1 cellular context compared by ENCODE assay signal in the genomic region with DNA sequence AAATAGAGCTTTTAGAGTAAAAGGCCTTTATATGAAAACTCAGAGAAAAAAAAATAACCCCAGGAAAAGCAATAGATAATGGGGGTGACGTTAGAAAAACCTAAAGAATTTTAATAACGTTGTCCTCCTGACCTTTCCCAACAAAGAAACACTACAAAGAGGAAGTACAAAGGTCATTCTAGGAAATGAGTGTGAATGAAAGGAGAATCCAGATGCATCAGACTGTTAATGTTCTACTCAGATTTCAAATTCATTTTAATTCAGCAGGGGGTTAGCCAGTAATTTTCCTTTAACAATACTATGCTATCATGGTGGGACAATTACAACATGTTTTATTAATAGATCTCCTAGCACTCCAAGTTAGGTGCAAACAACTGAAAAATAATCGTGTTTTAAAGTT.
TF ChIP-seq lines count a peak whose summit lies in the region.

No MANE protein-coding gene starts in this region.

TF ChIP-seq in HepG2, 621 proteins besides CTCF, POLR2A, EP300 and RAD21 (continued from another document and continues in another):
- TF ChIP-seq SAP130 (CRISPR knock-in tag; IDR thresholded peaks at IDR 0.05; ENCODE audit: low read depth): 0 out of 2 replicates have a peak, but pooled peaks have one; percentile 27
- TF ChIP-seq SMARCC2 (IDR thresholded peaks at IDR 0.05): no peak
- 0 out of 2 replicates have a peak, but pooled peaks have one; percentile 31 for TF ChIP-seq KAT8 (CRISPR knock-in tag; IDR thresholded peaks at IDR 0.05)
- TF ChIP-seq DMAP1 (CRISPR knock-in tag; IDR thresholded peaks at IDR 0.05): no peak
- no peak for TF ChIP-seq ZNF792 (CRISPR knock-in tag; IDR thresholded peaks at IDR 0.05)
- TF ChIP-seq HMG20A (CRISPR knock-in tag; IDR thresholded peaks at IDR 0.05; ENCODE audit: borderline replicate concordance): peak; percentile 63; the same call in 1 of the 2 replicates
- TF ChIP-seq ISL2 (CRISPR knock-in tag; IDR thresholded peaks at IDR 0.05): 0 out of 2 replicates have a peak, but pooled peaks have one; percentile 19
- TF ChIP-seq CREM (IDR thresholded peaks at IDR 0.05): peak; percentile 36
- no peak for TF ChIP-seq CREM (CRISPR knock-in tag; IDR thresholded peaks at IDR 0.05)
- TF ChIP-seq ZFP36 (IDR thresholded peaks at IDR 0.05; ENCODE audit: borderline replicate concordance, low read depth, low read length, partially characterized antibody): no peak
- no peak for TF ChIP-seq ZNF33A (CRISPR knock-in tag; IDR thresholded peaks at IDR 0.05; ENCODE audit: borderline replicate concordance)
- no peak for TF ChIP-seq ZNF333 (CRISPR knock-in tag; IDR thresholded peaks at IDR 0.05; ENCODE audit: borderline replicate concordance)
- TF ChIP-seq ZNF557 (CRISPR knock-in tag; IDR thresholded peaks at IDR 0.05): no peak
- peak; percentile 51; the same call in 1 of the 2 replicates for TF ChIP-seq PPARG (CRISPR knock-in tag; conservative IDR thresholded peaks at IDR 0.05)
- TF ChIP-seq SOX13 (IDR thresholded peaks at IDR 0.05): no peak
- peak in 1 of 2 experiments; percentile 89; a peak in 2 of 4 replicates for TF ChIP-seq SOX13 (CRISPR knock-in tag; conservative IDR thresholded peaks at IDR 0.05 in 1 of 2, IDR thresholded peaks at IDR 0.05 in 1 of 2)
- TF ChIP-seq HNRNPK (IDR thresholded peaks at IDR 0.05; ENCODE audit: low read depth, low read length, poor library complexity, severe bottlenecking): no peak
- TF ChIP-seq, protein P1, sequence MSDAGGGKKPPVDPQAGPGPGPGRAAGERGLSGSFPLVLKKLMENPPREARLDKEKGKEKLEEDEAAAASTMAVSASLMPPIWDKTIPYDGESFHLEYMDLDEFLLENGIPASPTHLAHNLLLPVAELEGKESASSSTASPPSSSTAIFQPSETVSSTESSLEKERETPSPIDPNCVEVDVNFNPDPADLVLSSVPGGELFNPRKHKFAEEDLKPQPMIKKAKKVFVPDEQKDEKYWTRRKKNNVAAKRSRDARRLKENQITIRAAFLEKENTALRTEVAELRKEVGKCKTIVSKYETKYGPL (CRISPR knock-in tag; IDR thresholded peaks at IDR 0.05): no peak
- TF ChIP-seq FOXK2 (IDR thresholded peaks at IDR 0.05): no peak
- no peak for TF ChIP-seq MAFG (CRISPR knock-in tag; IDR thresholded peaks at IDR 0.05)
- TF ChIP-seq ETV6 (CRISPR knock-in tag; conservative IDR thresholded peaks at IDR 0.05): no peak
- TF ChIP-seq, protein P2, sequence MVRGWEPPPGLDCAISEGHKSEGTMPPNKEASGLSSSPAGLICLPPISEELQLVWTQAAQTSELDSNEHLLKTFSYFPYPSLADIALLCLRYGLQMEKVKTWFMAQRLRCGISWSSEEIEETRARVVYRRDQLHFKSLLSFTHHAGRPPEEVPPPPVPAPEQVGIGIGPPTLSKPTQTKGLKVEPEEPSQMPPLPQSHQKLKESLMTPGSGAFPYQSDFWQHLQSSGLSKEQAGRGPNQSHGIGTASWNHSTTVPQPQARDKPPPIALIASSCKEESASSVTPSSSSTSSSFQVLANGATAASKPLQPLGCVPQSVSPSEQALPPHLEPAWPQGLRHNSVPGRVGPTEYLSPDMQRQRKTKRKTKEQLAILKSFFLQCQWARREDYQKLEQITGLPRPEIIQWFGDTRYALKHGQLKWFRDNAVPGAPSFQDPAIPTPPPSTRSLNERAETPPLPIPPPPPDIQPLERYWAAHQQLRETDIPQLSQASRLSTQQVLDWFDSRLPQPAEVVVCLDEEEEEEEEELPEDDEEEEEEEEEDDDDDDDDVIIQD (CRISPR knock-in tag; IDR thresholded peaks at IDR 0.05; ENCODE audit: low read depth): peak; percentile 86; the same call in 1 of the 2 replicates
- TF ChIP-seq ZFAT (CRISPR knock-in tag; conservative IDR thresholded peaks at IDR 0.05): no peak
- TF ChIP-seq, protein P3, sequence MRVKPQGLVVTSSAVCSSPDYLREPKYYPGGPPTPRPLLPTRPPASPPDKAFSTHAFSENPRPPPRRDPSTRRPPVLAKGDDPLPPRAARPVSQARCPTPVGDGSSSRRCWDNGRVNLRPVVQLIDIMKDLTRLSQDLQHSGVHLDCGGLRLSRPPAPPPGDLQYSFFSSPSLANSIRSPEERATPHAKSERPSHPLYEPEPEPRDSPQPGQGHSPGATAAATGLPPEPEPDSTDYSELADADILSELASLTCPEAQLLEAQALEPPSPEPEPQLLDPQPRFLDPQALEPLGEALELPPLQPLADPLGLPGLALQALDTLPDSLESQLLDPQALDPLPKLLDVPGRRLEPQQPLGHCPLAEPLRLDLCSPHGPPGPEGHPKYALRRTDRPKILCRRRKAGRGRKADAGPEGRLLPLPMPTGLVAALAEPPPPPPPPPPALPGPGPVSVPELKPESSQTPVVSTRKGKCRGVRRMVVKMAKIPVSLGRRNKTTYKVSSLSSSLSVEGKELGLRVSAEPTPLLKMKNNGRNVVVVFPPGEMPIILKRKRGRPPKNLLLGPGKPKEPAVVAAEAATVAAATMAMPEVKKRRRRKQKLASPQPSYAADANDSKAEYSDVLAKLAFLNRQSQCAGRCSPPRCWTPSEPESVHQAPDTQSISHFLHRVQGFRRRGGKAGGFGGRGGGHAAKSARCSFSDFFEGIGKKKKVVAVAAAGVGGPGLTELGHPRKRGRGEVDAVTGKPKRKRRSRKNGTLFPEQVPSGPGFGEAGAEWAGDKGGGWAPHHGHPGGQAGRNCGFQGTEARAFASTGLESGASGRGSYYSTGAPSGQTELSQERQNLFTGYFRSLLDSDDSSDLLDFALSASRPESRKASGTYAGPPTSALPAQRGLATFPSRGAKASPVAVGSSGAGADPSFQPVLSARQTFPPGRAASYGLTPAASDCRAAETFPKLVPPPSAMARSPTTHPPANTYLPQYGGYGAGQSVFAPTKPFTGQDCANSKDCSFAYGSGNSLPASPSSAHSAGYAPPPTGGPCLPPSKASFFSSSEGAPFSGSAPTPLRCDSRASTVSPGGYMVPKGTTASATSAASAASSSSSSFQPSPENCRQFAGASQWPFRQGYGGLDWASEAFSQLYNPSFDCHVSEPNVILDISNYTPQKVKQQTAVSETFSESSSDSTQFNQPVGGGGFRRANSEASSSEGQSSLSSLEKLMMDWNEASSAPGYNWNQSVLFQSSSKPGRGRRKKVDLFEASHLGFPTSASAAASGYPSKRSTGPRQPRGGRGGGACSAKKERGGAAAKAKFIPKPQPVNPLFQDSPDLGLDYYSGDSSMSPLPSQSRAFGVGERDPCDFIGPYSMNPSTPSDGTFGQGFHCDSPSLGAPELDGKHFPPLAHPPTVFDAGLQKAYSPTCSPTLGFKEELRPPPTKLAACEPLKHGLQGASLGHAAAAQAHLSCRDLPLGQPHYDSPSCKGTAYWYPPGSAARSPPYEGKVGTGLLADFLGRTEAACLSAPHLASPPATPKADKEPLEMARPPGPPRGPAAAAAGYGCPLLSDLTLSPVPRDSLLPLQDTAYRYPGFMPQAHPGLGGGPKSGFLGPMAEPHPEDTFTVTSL (CRISPR knock-in tag; IDR thresholded peaks at IDR 0.05; ENCODE audit: borderline replicate concordance): peak; percentile 51; the same call in 1 of the 2 replicates
- TF ChIP-seq TEAD2 (CRISPR knock-in tag; IDR thresholded peaks at IDR 0.05): no peak
- 0 out of 2 replicates have a peak, but pooled peaks have one; percentile 15 for TF ChIP-seq NR2C2 (CRISPR knock-in tag; IDR thresholded peaks at IDR 0.05; ENCODE audit: borderline replicate concordance)
- TF ChIP-seq KDM6A (CRISPR knock-in tag; IDR thresholded peaks at IDR 0.05; ENCODE audit: low read depth): 0 out of 2 replicates have a peak, but pooled peaks have one; percentile 45
- TF ChIP-seq NR2F2 (IDR thresholded peaks at IDR 0.05; ENCODE audit: borderline replicate concordance, low read depth): peak; percentile 76
- no peak for TF ChIP-seq ZNF3 (CRISPR knock-in tag; IDR thresholded peaks at IDR 0.05)
- TF ChIP-seq FOXA3 (CRISPR knock-in tag; IDR thresholded peaks at IDR 0.05): peak; percentile 62; the same call in 1 of the 2 replicates
- no peak for TF ChIP-seq ETV5 (CRISPR knock-in tag; IDR thresholded peaks at IDR 0.05; ENCODE audit: borderline replicate concordance)
- TF ChIP-seq, protein P4, sequence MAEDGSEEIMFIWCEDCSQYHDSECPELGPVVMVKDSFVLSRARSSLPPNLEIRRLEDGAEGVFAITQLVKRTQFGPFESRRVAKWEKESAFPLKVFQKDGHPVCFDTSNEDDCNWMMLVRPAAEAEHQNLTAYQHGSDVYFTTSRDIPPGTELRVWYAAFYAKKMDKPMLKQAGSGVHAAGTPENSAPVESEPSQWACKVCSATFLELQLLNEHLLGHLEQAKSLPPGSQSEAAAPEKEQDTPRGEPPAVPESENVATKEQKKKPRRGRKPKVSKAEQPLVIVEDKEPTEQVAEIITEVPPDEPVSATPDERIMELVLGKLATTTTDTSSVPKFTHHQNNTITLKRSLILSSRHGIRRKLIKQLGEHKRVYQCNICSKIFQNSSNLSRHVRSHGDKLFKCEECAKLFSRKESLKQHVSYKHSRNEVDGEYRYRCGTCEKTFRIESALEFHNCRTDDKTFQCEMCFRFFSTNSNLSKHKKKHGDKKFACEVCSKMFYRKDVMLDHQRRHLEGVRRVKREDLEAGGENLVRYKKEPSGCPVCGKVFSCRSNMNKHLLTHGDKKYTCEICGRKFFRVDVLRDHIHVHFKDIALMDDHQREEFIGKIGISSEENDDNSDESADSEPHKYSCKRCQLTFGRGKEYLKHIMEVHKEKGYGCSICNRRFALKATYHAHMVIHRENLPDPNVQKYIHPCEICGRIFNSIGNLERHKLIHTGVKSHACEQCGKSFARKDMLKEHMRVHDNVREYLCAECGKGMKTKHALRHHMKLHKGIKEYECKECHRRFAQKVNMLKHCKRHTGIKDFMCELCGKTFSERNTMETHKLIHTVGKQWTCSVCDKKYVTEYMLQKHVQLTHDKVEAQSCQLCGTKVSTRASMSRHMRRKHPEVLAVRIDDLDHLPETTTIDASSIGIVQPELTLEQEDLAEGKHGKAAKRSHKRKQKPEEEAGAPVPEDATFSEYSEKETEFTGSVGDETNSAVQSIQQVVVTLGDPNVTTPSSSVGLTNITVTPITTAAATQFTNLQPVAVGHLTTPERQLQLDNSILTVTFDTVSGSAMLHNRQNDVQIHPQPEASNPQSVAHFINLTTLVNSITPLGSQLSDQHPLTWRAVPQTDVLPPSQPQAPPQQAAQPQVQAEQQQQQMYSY (CRISPR knock-in tag; IDR thresholded peaks at IDR 0.05): no peak
- TF ChIP-seq ZZZ3 (CRISPR knock-in tag; IDR thresholded peaks at IDR 0.05; ENCODE audit: borderline replicate concordance): no peak
- TF ChIP-seq, protein P5, sequence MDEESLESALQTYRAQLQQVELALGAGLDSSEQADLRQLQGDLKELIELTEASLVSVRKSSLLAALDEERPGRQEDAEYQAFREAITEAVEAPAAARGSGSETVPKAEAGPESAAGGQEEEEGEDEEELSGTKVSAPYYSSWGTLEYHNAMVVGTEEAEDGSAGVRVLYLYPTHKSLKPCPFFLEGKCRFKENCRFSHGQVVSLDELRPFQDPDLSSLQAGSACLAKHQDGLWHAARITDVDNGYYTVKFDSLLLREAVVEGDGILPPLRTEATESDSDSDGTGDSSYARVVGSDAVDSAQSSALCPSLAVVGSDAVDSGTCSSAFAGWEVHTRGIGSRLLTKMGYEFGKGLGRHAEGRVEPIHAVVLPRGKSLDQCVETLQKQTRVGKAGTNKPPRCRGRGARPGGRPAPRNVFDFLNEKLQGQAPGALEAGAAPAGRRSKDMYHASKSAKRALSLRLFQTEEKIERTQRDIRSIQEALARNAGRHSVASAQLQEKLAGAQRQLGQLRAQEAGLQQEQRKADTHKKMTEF (CRISPR knock-in tag; IDR thresholded peaks at IDR 0.05): no peak
- TF ChIP-seq DR1 (CRISPR knock-in tag; IDR thresholded peaks at IDR 0.05): no peak
- no peak for TF ChIP-seq ZNF382 (CRISPR knock-in tag; IDR thresholded peaks at IDR 0.05; ENCODE audit: borderline replicate concordance)
- no peak for TF ChIP-seq ZNF839 (CRISPR knock-in tag; IDR thresholded peaks at IDR 0.05; ENCODE audit: borderline replicate concordance)
- peak; percentile 83 for TF ChIP-seq RARA (CRISPR knock-in tag; IDR thresholded peaks at IDR 0.05)
- no peak for TF ChIP-seq ZNF33B (CRISPR knock-in tag; IDR thresholded peaks at IDR 0.05)
- TF ChIP-seq FOSL1 (CRISPR knock-in tag; IDR thresholded peaks at IDR 0.05; ENCODE audit: borderline replicate concordance): no peak
- TF ChIP-seq TBP (CRISPR knock-in tag; IDR thresholded peaks at IDR 0.05): no peak
- no peak for TF ChIP-seq CC2D1A (CRISPR knock-in tag; IDR thresholded peaks at IDR 0.05)
- TF ChIP-seq, protein P6, sequence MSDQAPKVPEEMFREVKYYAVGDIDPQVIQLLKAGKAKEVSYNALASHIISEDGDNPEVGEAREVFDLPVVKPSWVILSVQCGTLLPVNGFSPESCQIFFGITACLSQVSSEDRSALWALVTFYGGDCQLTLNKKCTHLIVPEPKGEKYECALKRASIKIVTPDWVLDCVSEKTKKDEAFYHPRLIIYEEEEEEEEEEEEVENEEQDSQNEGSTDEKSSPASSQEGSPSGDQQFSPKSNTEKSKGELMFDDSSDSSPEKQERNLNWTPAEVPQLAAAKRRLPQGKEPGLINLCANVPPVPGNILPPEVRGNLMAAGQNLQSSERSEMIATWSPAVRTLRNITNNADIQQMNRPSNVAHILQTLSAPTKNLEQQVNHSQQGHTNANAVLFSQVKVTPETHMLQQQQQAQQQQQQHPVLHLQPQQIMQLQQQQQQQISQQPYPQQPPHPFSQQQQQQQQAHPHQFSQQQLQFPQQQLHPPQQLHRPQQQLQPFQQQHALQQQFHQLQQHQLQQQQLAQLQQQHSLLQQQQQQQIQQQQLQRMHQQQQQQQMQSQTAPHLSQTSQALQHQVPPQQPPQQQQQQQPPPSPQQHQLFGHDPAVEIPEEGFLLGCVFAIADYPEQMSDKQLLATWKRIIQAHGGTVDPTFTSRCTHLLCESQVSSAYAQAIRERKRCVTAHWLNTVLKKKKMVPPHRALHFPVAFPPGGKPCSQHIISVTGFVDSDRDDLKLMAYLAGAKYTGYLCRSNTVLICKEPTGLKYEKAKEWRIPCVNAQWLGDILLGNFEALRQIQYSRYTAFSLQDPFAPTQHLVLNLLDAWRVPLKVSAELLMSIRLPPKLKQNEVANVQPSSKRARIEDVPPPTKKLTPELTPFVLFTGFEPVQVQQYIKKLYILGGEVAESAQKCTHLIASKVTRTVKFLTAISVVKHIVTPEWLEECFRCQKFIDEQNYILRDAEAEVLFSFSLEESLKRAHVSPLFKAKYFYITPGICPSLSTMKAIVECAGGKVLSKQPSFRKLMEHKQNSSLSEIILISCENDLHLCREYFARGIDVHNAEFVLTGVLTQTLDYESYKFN (CRISPR knock-in tag; conservative IDR thresholded peaks at IDR 0.05): peak; percentile 75
- no peak for TF ChIP-seq GATA4 (IDR thresholded peaks at IDR 0.05; ENCODE audit: borderline replicate concordance, low read depth)
- TF ChIP-seq ZNF577 (CRISPR knock-in tag; IDR thresholded peaks at IDR 0.05; ENCODE audit: borderline replicate concordance, low read depth): no peak
- TF ChIP-seq, protein P7, sequence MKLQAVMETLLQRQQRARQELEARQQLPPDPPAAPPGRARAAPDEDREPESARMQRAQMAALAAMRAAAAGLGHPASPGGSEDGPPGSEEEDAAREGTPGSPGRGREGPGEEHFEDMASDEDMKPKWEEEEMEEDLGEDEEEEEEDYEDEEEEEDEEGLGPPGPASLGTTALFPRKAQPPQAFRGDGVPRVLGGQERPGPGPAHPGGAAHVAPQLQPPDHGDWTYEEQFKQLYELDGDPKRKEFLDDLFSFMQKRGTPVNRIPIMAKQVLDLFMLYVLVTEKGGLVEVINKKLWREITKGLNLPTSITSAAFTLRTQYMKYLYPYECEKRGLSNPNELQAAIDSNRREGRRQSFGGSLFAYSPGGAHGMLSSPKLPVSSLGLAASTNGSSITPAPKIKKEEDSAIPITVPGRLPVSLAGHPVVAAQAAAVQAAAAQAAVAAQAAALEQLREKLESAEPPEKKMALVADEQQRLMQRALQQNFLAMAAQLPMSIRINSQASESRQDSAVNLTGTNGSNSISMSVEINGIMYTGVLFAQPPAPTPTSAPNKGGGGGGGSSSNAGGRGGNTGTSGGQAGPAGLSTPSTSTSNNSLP (IDR thresholded peaks at IDR 0.05; ENCODE audit: low read depth, low read length): peak; percentile 60; the same call in 1 of the 2 replicates
- TF ChIP-seq CREB1 (IDR thresholded peaks at IDR 0.05): no peak
- peak; percentile 40; the same call in 1 of the 2 replicates for TF ChIP-seq CREB1 (CRISPR knock-in tag; IDR thresholded peaks at IDR 0.05)
